8 cellular contexts compared by ENCODE assay signal in genomic region chr4:186068581-186069402, GRCh38. TPM values are rescaled to one million over a fixed set of nuclear protein-coding genes. Genes with fewer than 3 reads are reported as not detected.
DNase-seq lines count a peak whose midpoint lies in the region; ATAC-seq, FAIRE-seq and TF ChIP-seq lines count a peak whose summit lies in the region.

TSS of gene TLR3 (plus strand) at chr4:186069156. CDS start at chr4:186076620, 7,464 bp downstream.

- FAIRE-seq in H54 (lab: Jason Lieb, UNC): no peak

- H3K27me3 Mint-ChIP-seq in activated CD8-positive, alpha-beta T cell treated with anti-CD3 and anti-CD28 coated beads for 36 hours: peaks cover 2% of the 10 kb centered on the region

- POLR2A ChIA-PET in activated CD8-positive, alpha-beta T cell treated with anti-CD3 and anti-CD28 coated beads for 36 hours (lab: Charles Lee): no interaction called here

- intact Hi-C loops in activated CD8-positive, alpha-beta T cell treated with anti-CD3 and anti-CD28 coated beads for 36 hours (cut with micrococcal nuclease): loop anchor here (1.0 kb wide), 1 partner anchor 69 kb away; no protein-coding TSS in a partner anchor
- intact Hi-C loops in left ventricle myocardium superior (cut with micrococcal nuclease): loop anchor here (5.0 kb wide), 1 partner anchor 119 kb away; no protein-coding TSS in a partner anchor

- no peak for TF ChIP-seq CTCF in activated CD8-positive, alpha-beta T cell treated with anti-CD3 and anti-CD28 coated beads for 36 hours (IDR thresholded peaks at IDR 0.05)

- no peaks in the 10 kb centered on the region for H3K36me3 ChIP-seq in skeletal muscle tissue (ENCODE audit: control insufficient read depth in 3 of 3, insufficient read depth in 3 of 3, low read length in 3 of 3)

- H3K36me3 Mint-ChIP-seq in activated CD8-positive, alpha-beta T cell treated with anti-CD3 and anti-CD28 coated beads for 36 hours (ENCODE audit: low read depth): no peaks in the 10 kb centered on the region

- DNase-seq in AG20443 (ENCODE audit: low spot score) (peak; percentile 25), left ventricle myocardium superior (no peak), H54 (ENCODE audit: insufficient read length, low spot score) (no peak), NCI-H510A treated with DMSO at 0.1 percent for 48 hours (lab: John Stamatoyannopoulos, UW) (no peak)
- DNase-seq in activated CD8-positive, alpha-beta T cell treated with anti-CD3 and anti-CD28 coated beads for 36 hours: no peak

- H3K9me3 ChIP-seq in skeletal muscle tissue (ENCODE audit: control insufficient read depth in 3 of 3, low read length in 3 of 3): no peaks in the 10 kb centered on the region

- H3K27ac Mint-ChIP-seq in activated CD8-positive, alpha-beta T cell treated with anti-CD3 and anti-CD28 coated beads for 36 hours: no peak within 1 kb of the TSS

- no peaks in the 10 kb centered on the region for H3K27me3 ChIP-seq in skeletal muscle tissue (ENCODE audit: control insufficient read depth in 3 of 3, insufficient read depth in 3 of 3, low read length in 3 of 3)

- no peak within 1 kb of the TSS for H3K27ac ChIP-seq in skeletal muscle tissue (ENCODE audit: low read depth, low read length)

- H3K4me1 ChIP-seq in skeletal muscle tissue (ENCODE audit: control insufficient read depth in 3 of 3, insufficient read depth in 3 of 3, low read length in 3 of 3): peaks cover 0 to 3% (median 0%) of the 10 kb centered on the region in 3 donors

- TF ChIP-seq POLR2A in H54 (IDR thresholded peaks at IDR 0.05; ENCODE audit: low read depth, low read length): no peak

- ATAC-seq in HG02884 (IDR thresholded peaks at IDR 0.05; ENCODE audit: unreplicated experiment) (peak; percentile 50), left ventricle myocardium superior (peak; percentile 64), HG03097 (IDR thresholded peaks at IDR 0.05; ENCODE audit: low FRiP score, unreplicated experiment) (no peak)
- peak; percentile 20 for ATAC-seq in activated CD8-positive, alpha-beta T cell treated with anti-CD3 and anti-CD28 coated beads for 36 hours

- peak within 1 kb of the TSS; percentile 70 for H3K4me3 Mint-ChIP-seq in activated CD8-positive, alpha-beta T cell treated with anti-CD3 and anti-CD28 coated beads for 36 hours

- peaks cover 13% of the 10 kb centered on the region for H3K4me1 Mint-ChIP-seq in activated CD8-positive, alpha-beta T cell treated with anti-CD3 and anti-CD28 coated beads for 36 hours (ENCODE audit: low read depth)

- H3K9me3 Mint-ChIP-seq in activated CD8-positive, alpha-beta T cell treated with anti-CD3 and anti-CD28 coated beads for 36 hours: no peaks in the 10 kb centered on the region

- peak within 1 kb of the TSS; percentile 68 to 81 (median 74) for H3K4me3 ChIP-seq in skeletal muscle tissue (ENCODE audit: low read length in 3 of 3)

- peak within 1 kb of the TSS; percentile 63 to 79 (median 71) for H3K9ac ChIP-seq in skeletal muscle tissue (ENCODE audit: low read depth in 1 of 3, low read length in 3 of 3)

- CTCF ChIA-PET in activated CD8-positive, alpha-beta T cell treated with anti-CD3 and anti-CD28 coated beads for 36 hours (lab: Charles Lee): interaction anchor here (0.8 to 3.4 kb wide), 8 partner anchors 9 to 518 kb away, joined by 3 to 27 read pairs (median 4); partner anchors contain the start of gene FAM149A

RNA-seq across cellular contexts. Expression of gene TLR3, which starts in this region (rescaled TPM):
- not detected for total RNA-seq in activated CD8-positive, alpha-beta T cell treated with anti-CD3 and anti-CD28 coated beads for 36 hours
- total RNA-seq in left ventricle myocardium superior: 6.3 TPM
- total RNA-seq in skeletal muscle tissue: 1.0 TPM

Comparison
In these comparisons a context has a peak if more than half of its experiments do, and no peak if none do; other contexts are left out.
1. Peak in ATAC-seq in activated CD8-positive, alpha-beta T cell treated with anti-CD3 and anti-CD28 coated beads for 36 hours; RNA of the gene not detected or under 1 TPM.